15 cellular contexts compared by ENCODE assay signal in the genomic region with DNA sequence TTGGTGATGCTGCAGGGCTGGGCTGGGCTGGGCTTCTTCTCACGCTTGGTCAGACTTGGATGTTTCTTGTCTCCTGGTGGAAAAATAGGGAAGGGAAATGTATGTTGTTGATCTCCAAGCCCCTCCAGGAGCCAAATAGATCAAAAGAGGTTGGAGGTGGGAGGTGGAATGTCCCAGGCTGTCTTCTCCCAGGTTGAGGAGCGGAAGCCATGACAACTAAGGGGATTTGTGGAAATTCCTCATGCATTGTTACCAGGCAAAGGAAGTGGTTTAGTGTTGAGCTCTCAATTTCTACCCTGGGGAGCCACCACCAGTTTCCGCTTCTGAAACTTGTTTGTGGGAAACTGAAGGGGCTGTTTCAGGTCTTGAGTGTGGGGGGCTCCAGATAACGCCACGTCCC.
DNase-seq lines count a peak whose midpoint lies in the region; ATAC-seq and TF ChIP-seq lines count a peak whose summit lies in the region.
"Had no signal": no experiment of that assay in that cellular context is flagged by ENCODE, and none has a peak within 500 bp of the region (broad histone marks: within the 10 kb centered on the region; RNA-seq: fewer than 3 reads in every experiment).

No MANE protein-coding gene starts in this region.

- H3K4me1 ChIP-seq in left ventricle myocardium inferior (peaks cover 10% of the 10 kb centered on the region), ectodermal cell (ENCODE audit: control insufficient read depth, insufficient read depth, low read length) (peaks cover 19% of the 10 kb centered on the region)
- H3K4me1 ChIP-seq: psoas muscle had no signal

- H3K27me3 ChIP-seq in left ventricle myocardium inferior (ENCODE audit: low read depth), result no peaks in the 10 kb centered on the region
- H3K27me3 ChIP-seq in ectodermal cell (ENCODE audit: control insufficient read depth, insufficient read depth, low read length, poor library complexity, severe bottlenecking), result no peaks in the 10 kb centered on the region

- H3K9me3 ChIP-seq in left ventricle myocardium inferior (replicated peaks) (no peaks in the 10 kb centered on the region), ectodermal cell (ENCODE audit: control insufficient read depth, low read length) (no peaks in the 10 kb centered on the region)
- H3K9me3 ChIP-seq: psoas muscle had no signal

- H3K36me3 Mint-ChIP-seq in mesothelial cell of epicardium (no peaks in the 10 kb centered on the region), osteocyte (ENCODE audit: unreplicated experiment) (no peaks in the 10 kb centered on the region)
- no peaks in the 10 kb centered on the region for H3K36me3 Mint-ChIP-seq in effector memory CD8-positive, alpha-beta T cell (ENCODE audit: insufficient read depth)

- no peak for TF ChIP-seq CTCF in left ventricle myocardium inferior (IDR thresholded peaks at IDR 0.05; ENCODE audit: borderline replicate concordance)
- no peak for TF ChIP-seq CTCF in mesothelial cell of epicardium (IDR thresholded peaks at IDR 0.05; ENCODE audit: unreplicated experiment)
- no peak for TF ChIP-seq CTCF in osteocyte (IDR thresholded peaks at IDR 0.05)

- H3K9me3 Mint-ChIP-seq in mesothelial cell of epicardium (peaks cover 9% of the 10 kb centered on the region), osteocyte (ENCODE audit: unreplicated experiment) (peaks cover 4% of the 10 kb centered on the region)
- H3K9me3 Mint-ChIP-seq in effector memory CD8-positive, alpha-beta T cell, result peaks cover 0 to 1% of the 10 kb centered on the region in 2 donors
- H3K9me3 Mint-ChIP-seq: activated naive CD4-positive, alpha-beta T cell treated with anti-CD3 and anti-CD28 coated beads for 36 hours had no signal

- H3K27ac Mint-ChIP-seq in mesothelial cell of epicardium, result peak overlapping the region; percentile 64
- no peak overlapping the region for H3K27ac Mint-ChIP-seq in effector memory CD8-positive, alpha-beta T cell
- H3K27ac Mint-ChIP-seq in osteocyte (ENCODE audit: unreplicated experiment), result no peak overlapping the region
- H3K27ac Mint-ChIP-seq: activated CD8-positive, alpha-beta T cell treated with anti-CD3 and anti-CD28 coated beads, Interleukin-2, amount 10 ng/mL, durations not matched to agents 7 days and 5 days; activated naive CD4-positive, alpha-beta T cell treated with anti-CD3 and anti-CD28 coated beads for 36 hours; dendritic cell treated with granulocyte-macrophage colony-stimulating factor and Interleukin-4, amounts not matched to agents 40 ng/mL and 50 ng/mL, for 4 days had no signal

- H3K27ac ChIP-seq in left ventricle myocardium inferior (replicated peaks) (peak overlapping the region; percentile 27), ectodermal cell (ENCODE audit: insufficient read depth, low read depth, low read length, poor library complexity, severe bottlenecking) (peak overlapping the region; percentile 22)
- H3K27ac ChIP-seq: psoas muscle had no signal

- H3K36me3 ChIP-seq in left ventricle myocardium inferior, result no peaks in the 10 kb centered on the region
- no peaks in the 10 kb centered on the region for H3K36me3 ChIP-seq in ectodermal cell (ENCODE audit: control insufficient read depth, insufficient read depth, low read length)

- H3K4me1 Mint-ChIP-seq in mesothelial cell of epicardium, result peaks cover 21% of the 10 kb centered on the region
- H3K4me1 Mint-ChIP-seq in effector memory CD8-positive, alpha-beta T cell (ENCODE audit: low read depth in 2 of 2), result peaks cover 0 to 4% of the 10 kb centered on the region in 2 donors
- H3K4me1 Mint-ChIP-seq in osteocyte (ENCODE audit: unreplicated experiment), result peaks cover 10% of the 10 kb centered on the region

- 78 to 82% methylated on average over 5 of the region's 5 CpGs for WGBS in ectodermal cell, 2 experiments

- H3K4me3 ChIP-seq in left ventricle myocardium inferior (no peak overlapping the region), ectodermal cell (ENCODE audit: insufficient read depth, low read depth, low read length) (no peak overlapping the region)
- H3K4me3 ChIP-seq: psoas muscle had no signal

- H3K27me3 Mint-ChIP-seq in mesothelial cell of epicardium (ENCODE audit: low read depth) (no peaks in the 10 kb centered on the region), osteocyte (ENCODE audit: unreplicated experiment) (peaks cover 3% of the 10 kb centered on the region)
- H3K27me3 Mint-ChIP-seq in effector memory CD8-positive, alpha-beta T cell, result peaks cover 20 to 22% of the 10 kb centered on the region in 2 donors

- intact Hi-C loops in left ventricle myocardium inferior (cut with micrococcal nuclease) (no loop called here), cardiac septum (cut with DNase I) (no loop called here)

- ATAC-seq in effector memory CD8-positive, alpha-beta T cell (replicated peaks), result no peak
- ATAC-seq: activated CD8-positive, alpha-beta T cell treated with anti-CD3 and anti-CD28 coated beads, Interleukin-2, amount 10 ng/mL, durations not matched to agents 7 days and 5 days had no signal

- H3K4me3 Mint-ChIP-seq in mesothelial cell of epicardium, result no peak overlapping the region
- H3K4me3 Mint-ChIP-seq in effector memory CD8-positive, alpha-beta T cell, result no peak overlapping the region
- H3K4me3 Mint-ChIP-seq in osteocyte (ENCODE audit: unreplicated experiment), result no peak overlapping the region
- H3K4me3 Mint-ChIP-seq: activated CD8-positive, alpha-beta T cell treated with anti-CD3 and anti-CD28 coated beads, Interleukin-2, amount 10 ng/mL, durations not matched to agents 7 days and 5 days; activated naive CD4-positive, alpha-beta T cell treated with anti-CD3 and anti-CD28 coated beads for 36 hours; dendritic cell treated with granulocyte-macrophage colony-stimulating factor and Interleukin-4, amounts not matched to agents 40 ng/mL and 50 ng/mL, for 4 days had no signal

- no peak for DNase-seq in left ventricle myocardium inferior
- DNase-seq in cardiac septum (ENCODE audit: low spot score), result no peak
- DNase-seq in mesothelial cell of epicardium (ENCODE audit: low spot score in 2 of 2, unreplicated experiment in 2 of 2), result no peak
- no peak for DNase-seq in cerebellar nuclear complex (lab: John Stamatoyannopoulos, UW)
- no peak for DNase-seq in OCI-M2 (lab: John Stamatoyannopoulos, UW; ENCODE audit: unreplicated experiment)
- DNase-seq in effector memory CD8-positive, alpha-beta T cell, result no peak
- DNase-seq in osteocyte (ENCODE audit: extremely low spot score, unreplicated experiment), result no peak
- DNase-seq: activated CD8-positive, alpha-beta T cell treated with anti-CD3 and anti-CD28 coated beads, Interleukin-2, amount 10 ng/mL, durations not matched to agents 7 days and 5 days; activated naive CD4-positive, alpha-beta T cell treated with anti-CD3 and anti-CD28 coated beads for 36 hours; NCI-H2081 treated with DMSO at 0.1 percent for 48 hours; OCI-M1; psoas muscle; stimulated activated CD4-positive, alpha-beta T cell treated with anti-CD3 and anti-CD28 coated beads, Interleukin-4, amount 100 ng/mL, for 4 hours had no signal
